Comparison of ENCODE assay signal across 38 cellular contexts in the genomic region with DNA sequence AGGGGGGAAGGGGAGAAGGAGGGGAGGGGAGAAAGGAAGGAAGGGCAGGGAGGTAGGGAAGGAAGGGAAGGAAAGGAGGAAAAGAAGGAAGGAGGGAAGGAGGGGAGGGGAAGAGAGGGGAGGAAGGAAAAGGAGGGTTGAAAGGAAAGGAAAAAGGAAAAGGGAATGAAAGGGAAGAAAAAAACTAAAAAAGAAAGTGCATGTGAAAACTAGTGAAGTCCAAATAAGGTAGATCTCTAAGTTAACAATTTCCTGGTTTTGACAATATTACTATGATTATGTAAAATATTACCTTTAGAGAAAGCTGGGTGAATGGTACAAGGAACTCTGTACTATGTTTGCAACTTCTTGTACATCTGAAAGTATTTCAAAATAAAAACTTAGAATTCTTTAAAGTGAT.
"Had no signal": no experiment of that assay in that cellular context is flagged by ENCODE, and none has a peak within 500 bp of the region (broad histone marks: within the 10 kb centered on the region; RNA-seq: fewer than 3 reads in every experiment).

No MANE protein-coding gene starts in this region.

- H3K4me3 ChIP-seq: adrenal gland, body of pancreas, cardiac muscle cell had no signal

- H3K9me3 ChIP-seq: adrenal gland, body of pancreas had no signal

- H3K36me3 Mint-ChIP-seq: activated CD4-positive, alpha-beta memory T cell treated with anti-CD3 and anti-CD28 coated beads for 36 hours; activated naive CD4-positive, alpha-beta T cell treated with anti-CD3 and anti-CD28 coated beads, Interleukin-2, amount 50 U/mL, for 72 hours; activated naive CD8-positive, alpha-beta T cell treated with anti-CD3 and anti-CD28 coated beads for 36 hours had no signal

- H3K27ac Mint-ChIP-seq: activated B cell treated with CpG ODN at 0.5 μM for 24 hours; activated CD4-positive, alpha-beta memory T cell treated with anti-CD3 and anti-CD28 coated beads for 36 hours; activated CD4-positive, alpha-beta T cell treated with anti-CD3 and anti-CD28 coated beads, Interleukin-2, amount 10 ng/mL, durations not matched to agents 24 days and 14 days; activated CD8-positive, alpha-beta T cell treated with anti-CD3 and anti-CD28 coated beads for 36 hours; activated naive CD4-positive, alpha-beta T cell treated with anti-CD3 and anti-CD28 coated beads for 36 hours; activated naive CD4-positive, alpha-beta T cell treated with anti-CD3 and anti-CD28 coated beads, Interleukin-2, amount 50 U/mL, for 72 hours; activated naive CD8-positive, alpha-beta T cell treated with anti-CD3 and anti-CD28 coated beads for 36 hours; activated T-cell treated with anti-CD3 and anti-CD28 coated beads, Interleukin-2, amount 50 U/mL, for 72 hours; activated T-helper 1 cell treated with anti-CD3 and anti-CD28 coated beads, Interleukin-12 subunit alpha, Interleukin-12 subunit beta, Interleukin-2, Interleukin-4 antibody, amounts not matched to agents 30 ng/mL and 10 ng/mL and 1 ng/mL, durations not matched to agents 14 hours and 24 hours and 36 hours; activated T-helper 17 cell treated with anti-CD3 and anti-CD28 coated beads, Interleukin-2, amount 50 U/mL, for 72 hours; T-helper 1 cell treated with Interleukin-12 subunit alpha and Interleukin-12 subunit beta and Interleukin-4 antibody, amounts not matched to agents 30 μg/mL and 1 μg/mL, for 36 hours; T-helper 2 cell treated with Interferon-gamma antibody and Interleukin-4, amounts not matched to agents 5 μg/mL and 100 μg/mL, for 36 hours had no signal

- H3K36me3 ChIP-seq: adrenal gland, brain microvascular endothelial cell, cardiac muscle cell had no signal

- DNase-seq: activated B cell treated with CpG ODN at 0.5 μM for 24 hours; activated CD4-positive, alpha-beta memory T cell treated with anti-CD3 and anti-CD28 coated beads for 36 hours; activated CD4-positive, alpha-beta T cell treated with anti-CD3 and anti-CD28 coated beads for 4 hours; activated CD4-positive, alpha-beta T cell treated with anti-CD3 and anti-CD28 coated beads, Interleukin-2, amount 10 ng/mL, durations not matched to agents 24 days and 14 days; activated CD4-positive, alpha-beta T cell treated with anti-CD3 and anti-CD28 coated beads, Interleukin-2, amount 50 U/mL, for 1 hour; activated CD4-positive, alpha-beta T cell treated with anti-CD3 and anti-CD28 coated beads, Interleukin-2, amount 50 U/mL, for 4 hours; activated CD4-positive, CD25-positive, alpha-beta regulatory T cell treated with anti-CD3 and anti-CD28 coated beads, Interleukin-2, amount 50 U/mL, for 72 hours; activated CD8-positive, alpha-beta memory T cell treated with anti-CD3 and anti-CD28 coated beads, Interleukin-2, amount 50 U/mL, for 4 hours; activated CD8-positive, alpha-beta T cell treated with anti-CD3 and anti-CD28 coated beads for 36 hours; activated effector memory CD4-positive, alpha-beta T cell treated with anti-CD3 and anti-CD28 coated beads, Interleukin-2, amount 50 U/mL, for 16 hours; activated gamma-delta T cell treated with Interleukin-2 at 50 U/mL for 16 hours; activated naive CD4-positive, alpha-beta T cell; activated naive CD4-positive, alpha-beta T cell treated with anti-CD3 and anti-CD28 coated beads for 36 hours; activated naive CD4-positive, alpha-beta T cell treated with anti-CD3 and anti-CD28 coated beads, Interleukin-2, amount 50 U/mL, for 16 hours; activated naive CD8-positive, alpha-beta T cell treated with anti-CD3 and anti-CD28 coated beads for 36 hours; activated T-cell treated with anti-CD3 and anti-CD28 coated beads for 4 hours; activated T-cell treated with anti-CD3 and anti-CD28 coated beads, Interleukin-2, amount 50 U/mL, for 1 hour; activated T-cell treated with anti-CD3 and anti-CD28 coated beads, Interleukin-2, amount 50 U/mL, for 4 hours; activated T-cell treated with anti-CD3 and anti-CD28 coated beads, Interleukin-2, amount 50 U/mL, for 72 hours; adrenal gland; amniotic stem cell; aorta; body of pancreas; brain microvascular endothelial cell; caudate nucleus; cerebellar nuclear complex; T-helper 2 cell; T-helper 9 cell had no signal

- H3K9me3 Mint-ChIP-seq: activated B cell treated with CpG ODN at 0.5 μM for 24 hours; activated CD4-positive, alpha-beta memory T cell treated with anti-CD3 and anti-CD28 coated beads for 36 hours; activated CD4-positive, alpha-beta T cell treated with anti-CD3 and anti-CD28 coated beads, Interleukin-2, amount 10 ng/mL, durations not matched to agents 24 days and 14 days; activated CD8-positive, alpha-beta T cell treated with anti-CD3 and anti-CD28 coated beads for 36 hours; activated naive CD4-positive, alpha-beta T cell treated with anti-CD3 and anti-CD28 coated beads for 36 hours; activated naive CD4-positive, alpha-beta T cell treated with anti-CD3 and anti-CD28 coated beads, Interleukin-2, amount 50 U/mL, for 72 hours; activated T-cell treated with anti-CD3 and anti-CD28 coated beads, Interleukin-2, amount 50 U/mL, for 72 hours; activated T-helper 1 cell treated with anti-CD3 and anti-CD28 coated beads, Interleukin-12 subunit alpha, Interleukin-12 subunit beta, Interleukin-2, Interleukin-4 antibody, amounts not matched to agents 30 ng/mL and 10 ng/mL and 1 ng/mL, durations not matched to agents 14 hours and 24 hours and 36 hours; T-helper 1 cell treated with Interleukin-12 subunit alpha and Interleukin-12 subunit beta and Interleukin-4 antibody, amounts not matched to agents 30 μg/mL and 1 μg/mL, for 36 hours; T-helper 2 cell treated with Interferon-gamma antibody and Interleukin-4, amounts not matched to agents 5 μg/mL and 100 μg/mL, for 36 hours had no signal

- H3K4me1 ChIP-seq: adrenal gland, body of pancreas had no signal

- H3K27me3 ChIP-seq: body of pancreas, brain microvascular endothelial cell, cardiac muscle cell had no signal

- ATAC-seq: activated CD8-positive, alpha-beta T cell treated with anti-CD3 and anti-CD28 coated beads for 36 hours; activated naive CD4-positive, alpha-beta T cell treated with anti-CD3 and anti-CD28 coated beads, Interleukin-2, amount 50 U/mL, for 72 hours; activated T-cell treated with anti-CD3 and anti-CD28 coated beads, Interleukin-2, amount 50 U/mL, for 4 hours; activated T-cell treated with anti-CD3 and anti-CD28 coated beads, Interleukin-2, amount 50 U/mL, for 72 hours; activated T-helper 17 cell treated with anti-CD3 and anti-CD28 coated beads, Interleukin-2, amount 50 U/mL, for 72 hours; body of pancreas had no signal

- H3K27me3 Mint-ChIP-seq: activated B cell treated with CpG ODN at 0.5 μM for 24 hours; activated CD4-positive, alpha-beta memory T cell treated with anti-CD3 and anti-CD28 coated beads for 36 hours; activated CD4-positive, alpha-beta T cell treated with anti-CD3 and anti-CD28 coated beads, Interleukin-2, amount 10 ng/mL, durations not matched to agents 24 days and 14 days; activated naive CD8-positive, alpha-beta T cell treated with anti-CD3 and anti-CD28 coated beads for 36 hours; central memory CD8-positive, alpha-beta T cell had no signal

- H3K27ac ChIP-seq: adrenal gland, brain microvascular endothelial cell, cardiac muscle cell had no signal

- H3K4me3 Mint-ChIP-seq: activated B cell treated with CpG ODN at 0.5 μM for 24 hours; activated CD4-positive, alpha-beta memory T cell treated with anti-CD3 and anti-CD28 coated beads for 36 hours; activated CD4-positive, alpha-beta T cell treated with anti-CD3 and anti-CD28 coated beads, Interleukin-2, amount 10 ng/mL, durations not matched to agents 24 days and 14 days; activated CD8-positive, alpha-beta T cell treated with anti-CD3 and anti-CD28 coated beads for 36 hours; activated naive CD4-positive, alpha-beta T cell treated with anti-CD3 and anti-CD28 coated beads for 36 hours; activated naive CD8-positive, alpha-beta T cell treated with anti-CD3 and anti-CD28 coated beads for 36 hours; activated T-cell treated with anti-CD3 and anti-CD28 coated beads, Interleukin-2, amount 50 U/mL, for 4 hours; activated T-cell treated with anti-CD3 and anti-CD28 coated beads, Interleukin-2, amount 50 U/mL, for 72 hours; activated T-helper 1 cell treated with anti-CD3 and anti-CD28 coated beads, Interleukin-12 subunit alpha, Interleukin-12 subunit beta, Interleukin-2, Interleukin-4 antibody, amounts not matched to agents 30 ng/mL and 10 ng/mL and 1 ng/mL, durations not matched to agents 14 hours and 24 hours and 36 hours; activated T-helper 17 cell treated with anti-CD3 and anti-CD28 coated beads, Interleukin-2, amount 50 U/mL, for 72 hours; central memory CD8-positive, alpha-beta T cell; T-helper 1 cell treated with Interleukin-12 subunit alpha and Interleukin-12 subunit beta and Interleukin-4 antibody, amounts not matched to agents 30 μg/mL and 1 μg/mL, for 36 hours; T-helper 2 cell treated with Interferon-gamma antibody and Interleukin-4, amounts not matched to agents 5 μg/mL and 100 μg/mL, for 36 hours had no signal

- FAIRE-seq: astrocyte, bronchial epithelial cell, TTC549 had no signal

- H3K4me1 Mint-ChIP-seq: activated B cell treated with CpG ODN at 0.5 μM for 24 hours; activated CD4-positive, alpha-beta T cell treated with anti-CD3 and anti-CD28 coated beads, Interleukin-2, amount 10 ng/mL, durations not matched to agents 24 days and 14 days; activated naive CD8-positive, alpha-beta T cell treated with anti-CD3 and anti-CD28 coated beads for 36 hours; activated T-helper 17 cell treated with anti-CD3 and anti-CD28 coated beads, Interleukin-2, amount 50 U/mL, for 72 hours; central memory CD8-positive, alpha-beta T cell had no signal
